In genomic region chr12:111791507-111791906, GRCh38 we compare ENCODE assay signal across 26 cellular contexts. TPM values are rescaled to one million over a fixed set of nuclear protein-coding genes. Genes with fewer than 3 reads are reported as not detected.
DNase-seq lines count a peak whose midpoint lies in the region; ATAC-seq, FAIRE-seq and TF ChIP-seq lines count a peak whose summit lies in the region.
"Had no signal": no experiment of that assay in that cellular context is flagged by ENCODE, and none has a peak within 500 bp of the region (broad histone marks: within the 10 kb centered on the region; RNA-seq: fewer than 3 reads in every experiment).

No MANE protein-coding gene starts in this region.

- H3K4me3 ChIP-seq in esophagus squamous epithelium (no peak overlapping the region), lung (no peak overlapping the region), stomach (no peak overlapping the region)
- H3K4me3 ChIP-seq: dorsolateral prefrontal cortex, PC-9, spleen, thyroid gland had no signal

- no peak for TF ChIP-seq CTCF in esophagus squamous epithelium (IDR thresholded peaks at IDR 0.05)
- no peak for TF ChIP-seq CTCF in lung (IDR thresholded peaks at IDR 0.05; ENCODE audit: control extremely low read depth, extremely low read depth)
- no peak for TF ChIP-seq CTCF in stomach (IDR thresholded peaks at IDR 0.05)
- no peak for TF ChIP-seq CTCF in Calu3 (IDR thresholded peaks at IDR 0.05; ENCODE audit: unreplicated experiment)

- no TSS peak for BruUV-seq in Calu3 (replicated peaks; lab: Mats Ljungman, UMichigan)

- H3K27me3 ChIP-seq in esophagus squamous epithelium (no peaks in the 10 kb centered on the region), lung (ENCODE audit: control insufficient read depth, insufficient read depth) (no peaks in the 10 kb centered on the region), stomach (no peaks in the 10 kb centered on the region)
- H3K27me3 ChIP-seq: dorsolateral prefrontal cortex, spleen, thyroid gland had no signal

- peaks cover 0 to 3% (median 2%) of the 10 kb centered on the region in 3 donors for H3K27me3 Mint-ChIP-seq in immature natural killer cell (ENCODE audit: low read depth in 3 of 3)
- no peaks in the 10 kb centered on the region for H3K27me3 Mint-ChIP-seq in Calu3 (ENCODE audit: unreplicated experiment)
- H3K27me3 Mint-ChIP-seq: activated naive CD4-positive, alpha-beta T cell treated with anti-CD3 and anti-CD28 coated beads, Interleukin-2, amount 50 U/mL, for 24 hours; naive thymus-derived CD4-positive, alpha-beta T cell; stimulated activated naive CD8-positive, alpha-beta T cell treated with anti-CD3 and anti-CD28 coated beads, Interleukin-15, Interleukin-2, amounts not matched to agents 100 ng/mL and 50 ng/mL, for 24 hours had no signal

- H3K27ac ChIP-seq in esophagus squamous epithelium (peak overlapping the region; percentile 20 to 63 (median 54)), lung (ENCODE audit: low read depth in 1 of 2, low read length in 1 of 2) (peak overlapping the region; percentile 17 to 68), stomach (peak overlapping the region in 4 of 5 donors; percentile 20 to 58 (median 44))
- H3K27ac ChIP-seq: C4-2B, PC-9, thyroid gland had no signal

- 83 to 93% methylated on average over 2 to 4 of the region's 8 CpGs for whole genome bisulfite sequencing in esophagus squamous epithelium, 2 donors
- 81 to 92% methylated on average over 8 of the region's 8 CpGs for WGBS in lung, 2 donors
- WGBS in stomach, 5 donors: 61 to 84% (median 71%) methylated on average over 6 to 8 of the region's 8 CpGs

- DNase-seq in RCC 7860 (ENCODE audit: low spot score): peak; percentile 51
- DNase-seq in esophagus squamous epithelium (lab: John Stamatoyannopoulos, UW): no peak
- DNase-seq in lung (ENCODE audit: low spot score): no peak
- no peak for DNase-seq in stomach
- no peak for DNase-seq in immature natural killer cell
- DNase-seq in NCI-H1930 (lab: John Stamatoyannopoulos, UW): no peak
- no peak for DNase-seq in Calu3
- no peak for DNase-seq in NCI-H345 (lab: John Stamatoyannopoulos, UW)
- DNase-seq: activated CD8-positive, alpha-beta memory T cell treated with anti-CD3 and anti-CD28 coated beads for 24 hours; activated T-cell treated with anti-CD3 and anti-CD28 coated beads for 4 hours; amygdala; Caco-2; dorsolateral prefrontal cortex; Karpas-422; naive thymus-derived CD4-positive, alpha-beta T cell; NCI-H2029 treated with DMSO at 0.1 percent for 48 hours; NCI-H526 treated with DMSO at 0.1 percent for 48 hours; PC-9; spleen; stimulated activated CD8-positive, alpha-beta memory T cell treated with anti-CD3 and anti-CD28 coated beads, Interleukin-4, amount 100 ng/mL, for 48 hours had no signal

- H3K36me3 Mint-ChIP-seq in immature natural killer cell (no peaks in the 10 kb centered on the region), Calu3 (ENCODE audit: insufficient read depth, unreplicated experiment) (peaks cover 37% of the 10 kb centered on the region)
- H3K36me3 Mint-ChIP-seq: activated naive CD4-positive, alpha-beta T cell treated with anti-CD3 and anti-CD28 coated beads, Interleukin-2, amount 50 U/mL, for 24 hours had no signal

- ATAC-seq in lung (ENCODE audit: insufficient read depth, low FRiP score): no peak
- ATAC-seq: naive thymus-derived CD4-positive, alpha-beta T cell had no signal

- TF ChIP-seq POLR2A in esophagus squamous epithelium (IDR thresholded peaks at IDR 0.05) (no peak), stomach (IDR thresholded peaks at IDR 0.05) (no peak)

- no peak for TF ChIP-seq EP300 in stomach (IDR thresholded peaks at IDR 0.05)

- H3K27ac Mint-ChIP-seq in immature natural killer cell: no peak overlapping the region
- no peak overlapping the region for H3K27ac Mint-ChIP-seq in Calu3 (ENCODE audit: unreplicated experiment)
- H3K27ac Mint-ChIP-seq: activated naive CD4-positive, alpha-beta T cell treated with anti-CD3 and anti-CD28 coated beads, Interleukin-2, amount 50 U/mL, for 24 hours; naive thymus-derived CD4-positive, alpha-beta T cell; stimulated activated naive CD8-positive, alpha-beta T cell treated with anti-CD3 and anti-CD28 coated beads, Interleukin-15, Interleukin-2, amounts not matched to agents 100 ng/mL and 50 ng/mL, for 24 hours; T-helper 2 cell treated with Interferon-gamma antibody and Interleukin-4, amounts not matched to agents 5 μg/mL and 100 μg/mL, for 36 hours had no signal

- H3K9me3 Mint-ChIP-seq in immature natural killer cell (no peaks in the 10 kb centered on the region), Calu3 (ENCODE audit: low read depth, unreplicated experiment) (no peaks in the 10 kb centered on the region)
- H3K9me3 Mint-ChIP-seq: activated naive CD4-positive, alpha-beta T cell treated with anti-CD3 and anti-CD28 coated beads, Interleukin-2, amount 50 U/mL, for 24 hours; H9; naive thymus-derived CD4-positive, alpha-beta T cell; stimulated activated naive CD8-positive, alpha-beta T cell treated with anti-CD3 and anti-CD28 coated beads, Interleukin-15, Interleukin-2, amounts not matched to agents 100 ng/mL and 50 ng/mL, for 24 hours; T-helper 2 cell treated with Interferon-gamma antibody and Interleukin-4, amounts not matched to agents 5 μg/mL and 100 μg/mL, for 36 hours had no signal

- intact Hi-C loops in esophagus squamous epithelium (cut with DNase I): no loop called here
- intact Hi-C loops in stomach (cut with DNase I; ENCODE audit: low total_unique reads): no loop called here
- intact Hi-C loops in Calu3 (cut with micrococcal nuclease; ENCODE audit: unreplicated experiment): no loop called here

- H3K36me3 ChIP-seq in esophagus squamous epithelium: peaks cover 5 to 100% (median 76%) of the 10 kb centered on the region in 3 donors
- H3K36me3 ChIP-seq in lung (ENCODE audit: control insufficient read depth in 2 of 2, insufficient read depth in 2 of 2, low read length in 2 of 2): peaks cover 17 to 52% of the 10 kb centered on the region in 2 donors
- peaks cover 69 to 99% (median 98%) of the 10 kb centered on the region in 4 donors for H3K36me3 ChIP-seq in stomach

- no peaks in the 10 kb centered on the region for H3K4me1 Mint-ChIP-seq in immature natural killer cell
- no peaks in the 10 kb centered on the region for H3K4me1 Mint-ChIP-seq in Calu3 (ENCODE audit: low read depth, unreplicated experiment)
- H3K4me1 Mint-ChIP-seq: activated naive CD4-positive, alpha-beta T cell treated with anti-CD3 and anti-CD28 coated beads, Interleukin-2, amount 50 U/mL, for 24 hours; H9; naive thymus-derived CD4-positive, alpha-beta T cell had no signal

- H3K4me1 ChIP-seq in esophagus squamous epithelium (peaks cover 4 to 29% (median 8%) of the 10 kb centered on the region in 3 donors), lung (ENCODE audit: control insufficient read depth in 2 of 2, insufficient read depth in 2 of 2, low read length in 2 of 2) (peaks cover 0 to 3% of the 10 kb centered on the region in 2 donors), stomach (peaks cover 20 to 52% (median 25%) of the 10 kb centered on the region in 4 donors)
- H3K4me1 ChIP-seq: Caco-2, thyroid gland had no signal

- CTCF ChIA-PET in Calu3 (lab: Charles Lee): interaction anchor here (0.6 kb wide), 1 partner anchor 339 kb away, joined by 3 read pairs; no protein-coding TSS in a partner anchor

- H3K4me3 Mint-ChIP-seq in immature natural killer cell: no peak overlapping the region
- H3K4me3 Mint-ChIP-seq in Calu3 (ENCODE audit: low read depth, unreplicated experiment): no peak overlapping the region
- H3K4me3 Mint-ChIP-seq: activated naive CD4-positive, alpha-beta T cell treated with anti-CD3 and anti-CD28 coated beads, Interleukin-2, amount 50 U/mL, for 24 hours; H9; naive thymus-derived CD4-positive, alpha-beta T cell; stimulated activated naive CD8-positive, alpha-beta T cell treated with anti-CD3 and anti-CD28 coated beads, Interleukin-15, Interleukin-2, amounts not matched to agents 100 ng/mL and 50 ng/mL, for 24 hours; T-helper 2 cell treated with Interferon-gamma antibody and Interleukin-4, amounts not matched to agents 5 μg/mL and 100 μg/mL, for 36 hours had no signal

- FAIRE-seq in RCC 7860 (lab: Jason Lieb, UNC): peak; percentile 82

- H3K9me3 ChIP-seq in esophagus squamous epithelium: no peaks in the 10 kb centered on the region
- H3K9me3 ChIP-seq in lung (ENCODE audit: control insufficient read depth in 2 of 2, insufficient read depth in 1 of 2, low read length in 1 of 2): no peaks in the 10 kb centered on the region
- H3K9me3 ChIP-seq in stomach: no peaks in the 10 kb centered on the region
- H3K9me3 ChIP-seq: Caco-2, spleen, thyroid gland had no signal

RNA-seq across cellular contexts. Expression of gene ALDH2, which starts 24.8 kb away (rescaled TPM):
- total RNA-seq in esophagus squamous epithelium (100 to 1,000 TPM in 2 of 4 donors, 10 to 100 TPM in 2; 71.8 to 169 (median 104) TPM), lung (100 to 1,000 TPM in 1 of 2 donors, 10 to 100 TPM in 1; 48.5 to 324 TPM), stomach (100 to 1,000 TPM in 3 of 5 donors, 10 to 100 TPM in 2; 50.3 to 196 (median 116) TPM), Calu3 (2022) (152 and 168 TPM in 2 replicates)
- polyA plus RNA-seq in lung (100 to 1,000 TPM; 157 to 158 TPM), stomach (100 to 1,000 TPM; 129 to 296 (median 134) TPM), immature natural killer cell (10 to 100 TPM in 1 of 3 donors, 1 to 10 TPM in 2; 1.7 to 18.7 (median 8.2) TPM)

RNA-seq across cellular contexts. Expression of gene MAPKAPK5, which starts 50.5 kb away (rescaled TPM):
- total RNA-seq in esophagus squamous epithelium (10 to 100 TPM; 31.3 to 45.5 (median 37.0) TPM), lung (10 to 100 TPM; 46.0 to 46.3 TPM), stomach (100 to 1,000 TPM in 1 of 5 donors, 10 to 100 TPM in 4; 49.2 to 124 (median 53.0) TPM), Calu3 (2022) (84.2 and 84.8 TPM in 2 replicates)
- polyA plus RNA-seq in lung (10 to 100 TPM; 15.4 to 28.4 TPM), stomach (10 to 100 TPM; 15.1 to 21.7 (median 21.5) TPM), immature natural killer cell (10 to 100 TPM; 25.1 to 39.1 (median 36.7) TPM)
